In the genomic region with DNA sequence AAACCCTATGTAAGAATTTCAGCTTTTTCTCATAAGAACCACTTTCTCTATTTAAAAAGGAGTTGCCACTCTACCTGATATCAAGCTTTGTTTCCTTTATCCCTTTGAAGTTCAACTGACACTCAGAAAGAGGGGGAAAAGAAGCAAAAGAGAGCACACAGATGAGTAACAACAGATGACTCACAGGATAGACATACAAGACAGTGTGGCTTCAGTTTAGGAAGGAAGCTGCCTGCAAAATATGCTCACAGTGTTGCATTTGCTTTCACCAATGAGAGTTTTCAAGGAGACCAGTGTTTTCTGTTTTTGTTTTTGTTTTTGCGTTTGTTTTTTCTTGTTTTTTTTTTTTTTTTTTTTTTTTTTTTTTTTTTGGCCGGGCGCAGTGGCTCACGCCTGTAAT, we compare ENCODE assay signal across 1 cellular context.
TF ChIP-seq lines count a peak whose summit lies in the region.

No MANE protein-coding gene starts in this region.

TF ChIP-seq in H1, 55 proteins besides CTCF, POLR2A, EP300 and RAD21:
- TF ChIP-seq TBP (IDR thresholded peaks at IDR 0.05; ENCODE audit: low read depth, low read length): no peak
- TF ChIP-seq KDM5A (IDR thresholded peaks at IDR 0.05; ENCODE audit: low read length): no peak
- no peak for TF ChIP-seq JUN (IDR thresholded peaks at IDR 0.05; ENCODE audit: low read depth, low read length)
TF ChIP-seq in H1: peak in this region for 0.
